In genomic region chr15:89690276-89691218, GRCh38 we compare ENCODE assay signal across 1 cellular context.
TF ChIP-seq lines count a peak whose summit lies in the region.

TSS of gene PEX11A (minus strand) at chr15:89690754. CDS start at chr15:89690632, 122 bp downstream.
TSS of gene WDR93 (plus strand) at chr15:89690811. CDS start at chr15:89701747, 10,936 bp downstream.

TF ChIP-seq in HepG2, 621 proteins besides CTCF, POLR2A, EP300 and RAD21 (continued from another document and continues in another):
- no peak; the same call in 1 of the 2 replicates for TF ChIP-seq ZNF609 (CRISPR knock-in tag; IDR thresholded peaks at IDR 0.05; ENCODE audit: borderline replicate concordance)
- no peak for TF ChIP-seq REST (IDR thresholded peaks at IDR 0.05; ENCODE audit: borderline replicate concordance in 1 of 2, low read depth in 1 of 2, low read length in 2 of 2)
- TF ChIP-seq ZNF382 (CRISPR knock-in tag; IDR thresholded peaks at IDR 0.05; ENCODE audit: borderline replicate concordance) = no peak
- TF ChIP-seq ZNF124 (CRISPR knock-in tag; IDR thresholded peaks at IDR 0.05) = no peak
- TF ChIP-seq SOX6 (IDR thresholded peaks at IDR 0.05) = no peak
- no peak; the same call in 1 of the 2 replicates for TF ChIP-seq SOX6 (CRISPR knock-in tag; IDR thresholded peaks at IDR 0.05)
- 0 out of 2 replicates have a peak, but pooled peaks have one; percentile 27 for TF ChIP-seq JUND (CRISPR knock-in tag; IDR thresholded peaks at IDR 0.05)
- TF ChIP-seq ZNF569 (CRISPR knock-in tag; IDR thresholded peaks at IDR 0.05; ENCODE audit: borderline replicate concordance) = no peak
- no peak for TF ChIP-seq NFATC3 (CRISPR knock-in tag; IDR thresholded peaks at IDR 0.05)
- no peak for TF ChIP-seq TFE3 (CRISPR knock-in tag; IDR thresholded peaks at IDR 0.05)
- no peak for TF ChIP-seq ZSCAN25 (CRISPR knock-in tag; IDR thresholded peaks at IDR 0.05)
- peak; percentile 22; the same call in 1 of the 2 replicates for TF ChIP-seq NCOA2 (CRISPR knock-in tag; IDR thresholded peaks at IDR 0.05)
- TF ChIP-seq PCBP1 (IDR thresholded peaks at IDR 0.05; ENCODE audit: borderline replicate concordance, low read depth, low read length) = no peak
- TF ChIP-seq PHB2 (IDR thresholded peaks at IDR 0.05; ENCODE audit: partially characterized antibody) = no peak
- no peak for TF ChIP-seq TRAFD1 (CRISPR knock-in tag; IDR thresholded peaks at IDR 0.05; ENCODE audit: borderline replicate concordance)
- TF ChIP-seq HNRNPLL (IDR thresholded peaks at IDR 0.05; ENCODE audit: low read depth, low read length, poor library complexity, severe bottlenecking) = peak; percentile 69
- 0 out of 2 replicates have a peak, but pooled peaks have one; percentile 20 for TF ChIP-seq ZNF333 (CRISPR knock-in tag; IDR thresholded peaks at IDR 0.05; ENCODE audit: borderline replicate concordance)
- 0 out of 2 replicates have a peak, but pooled peaks have one; percentile 28 for TF ChIP-seq ZNF331 (CRISPR knock-in tag; IDR thresholded peaks at IDR 0.05)
- TF ChIP-seq THRA (CRISPR knock-in tag; IDR thresholded peaks at IDR 0.05; ENCODE audit: borderline replicate concordance) = peak; percentile 55; the same call in 1 of the 2 replicates
- TF ChIP-seq POLR2AphosphoS2 (IDR thresholded peaks at IDR 0.05; ENCODE audit: low read depth, low read length) = no peak
- no peak for TF ChIP-seq EZH2 (conservative IDR thresholded peaks at IDR 0.05; ENCODE audit: low read depth, low read length)
- TF ChIP-seq KMT2A (CRISPR knock-in tag; IDR thresholded peaks at IDR 0.05) = peak; percentile 78; the same call in 1 of the 2 replicates
- TF ChIP-seq RBM22 (optimal IDR thresholded peaks at IDR 0.05; ENCODE audit: low read length) = no peak
- no peak for TF ChIP-seq NR1H2 (CRISPR knock-in tag; IDR thresholded peaks at IDR 0.05; ENCODE audit: borderline replicate concordance, low read depth)
- TF ChIP-seq ZNF451 (CRISPR knock-in tag; IDR thresholded peaks at IDR 0.05) = no peak
- peak; percentile 76 for TF ChIP-seq PHF20 (CRISPR knock-in tag; IDR thresholded peaks at IDR 0.05)
- no peak for TF ChIP-seq ZNF136 (CRISPR knock-in tag; IDR thresholded peaks at IDR 0.05; ENCODE audit: low read depth)
- peak; percentile 40; the same call in 1 of the 2 replicates for TF ChIP-seq ZNF235 (CRISPR knock-in tag; IDR thresholded peaks at IDR 0.05; ENCODE audit: borderline replicate concordance)
- no peak for TF ChIP-seq NFIC (IDR thresholded peaks at IDR 0.05; ENCODE audit: low read length)
- TF ChIP-seq ZNF598 (CRISPR knock-in tag; IDR thresholded peaks at IDR 0.05; ENCODE audit: borderline replicate concordance) = no peak
- peak; percentile 28; the same call in 1 of the 2 replicates for TF ChIP-seq RARA (CRISPR knock-in tag; IDR thresholded peaks at IDR 0.05)
- no peak for TF ChIP-seq ZXDC (CRISPR knock-in tag; IDR thresholded peaks at IDR 0.05)
- no peak for TF ChIP-seq HIVEP1 (CRISPR knock-in tag; IDR thresholded peaks at IDR 0.05)
- peak; percentile 95 for TF ChIP-seq GABPB1 (CRISPR knock-in tag; IDR thresholded peaks at IDR 0.05)
- TF ChIP-seq ZNF816 (CRISPR knock-in tag; IDR thresholded peaks at IDR 0.05; ENCODE audit: borderline replicate concordance) = 0 out of 2 replicates have a peak, but pooled peaks have one; percentile 58
- no peak for TF ChIP-seq TBP (CRISPR knock-in tag; IDR thresholded peaks at IDR 0.05)
- TF ChIP-seq ZFP62 (CRISPR knock-in tag; IDR thresholded peaks at IDR 0.05) = no peak
- TF ChIP-seq HOXD1 (CRISPR knock-in tag; IDR thresholded peaks at IDR 0.05) = no peak
- no peak for TF ChIP-seq PRDM4 (CRISPR knock-in tag; IDR thresholded peaks at IDR 0.05; ENCODE audit: borderline replicate concordance)
- TF ChIP-seq GLI4 (CRISPR knock-in tag; IDR thresholded peaks at IDR 0.05; ENCODE audit: borderline replicate concordance) = no peak
